In genomic region chr1:87684194-87684593, GRCh38 we compare ENCODE assay signal across 8 cellular contexts.
A peak's percentile ranks its signal among the peaks of the same experiment; 100 is the strongest.
DNase-seq lines count a peak whose midpoint lies in the region; ATAC-seq, FAIRE-seq and TF ChIP-seq lines count a peak whose summit lies in the region.

No MANE protein-coding gene starts in this region.

- POLR2A ChIA-PET in HepG2 (lab: Yijun Ruan, JAX), result no interaction called here
- POLR2A ChIA-PET in PC-3 (lab: Charles Lee; ENCODE audit: unreplicated experiment), result no interaction called here

- H3K36me3 ChIP-seq in body of pancreas (replicated peaks in 1 of 2; ENCODE audit: insufficient read depth in 1 of 2, low read depth in 2 of 2) (no peaks in the 10 kb centered on the region), HepG2 (replicated peaks in 1 of 2; ENCODE audit: control insufficient read depth in 1 of 2, insufficient read depth in 2 of 2, low read length in 2 of 2) (no peaks in the 10 kb centered on the region), thyroid gland (no peaks in the 10 kb centered on the region), PC-3 (ENCODE audit: low read depth, low read length) (no peaks in the 10 kb centered on the region)

- no peaks in the 10 kb centered on the region for H3F3A ChIP-seq in PC-3 (ENCODE audit: low read length, unreplicated experiment)

- TF ChIP-seq CTCF in 22Rv1 (IDR thresholded peaks at IDR 0.05) (no peak), body of pancreas (IDR thresholded peaks at IDR 0.05) (no peak), HepG2 (CRISPR knock-in tag; IDR thresholded peaks at IDR 0.05) (no peak), thyroid gland (IDR thresholded peaks at IDR 0.05) (no peak), PC-3 (conservative IDR thresholded peaks at IDR 0.05; ENCODE audit: low read depth, low read length) (no peak)

- in situ Hi-C loops in HepG2 (cut with HindIII; ENCODE audit: extremely low pct_ligation_motif_present, low pct_unique_long_range_greater_than_20kb), result no loop called here

- intact Hi-C loops in body of pancreas (cut with DNase I), result no loop called here
- intact Hi-C loops in HepG2 (cut with micrococcal nuclease; ENCODE audit: unreplicated experiment), result loop anchor here (5.0 kb wide), 1 partner anchor 268 kb away; no protein-coding TSS in a partner anchor
- intact Hi-C loops in thyroid gland (cut with DNase I), result no loop called here
- intact Hi-C loops in PC-3 (cut with micrococcal nuclease), result no loop called here

- peak overlapping the region; percentile 77 for H3K27ac ChIP-seq in 22Rv1
- H3K27ac ChIP-seq in body of pancreas, result peak overlapping the region in 3 of 4 donors; percentile 3 to 28 (median 18)
- no peak overlapping the region for H3K27ac ChIP-seq in HepG2 (ENCODE audit: extremely low read length, insufficient read depth, low read length)
- H3K27ac ChIP-seq in thyroid gland, result peak overlapping the region in 2 of 3 donors; percentile 24 to 53
- no peak overlapping the region for H3K27ac ChIP-seq in PC-3 (ENCODE audit: low read length)

- H2AFZ ChIP-seq in HepG2 (ENCODE audit: low read length) (peak overlapping the region; percentile 25), PC-3 (ENCODE audit: low read length) (no peak overlapping the region)

- H3K4me2 ChIP-seq in HepG2 (ENCODE audit: low read depth, low read length) (peak overlapping the region; percentile 68), PC-3 (ENCODE audit: low read length) (no peak overlapping the region)

- CTCF ChIA-PET in HepG2 (lab: Yijun Ruan, JAX; ENCODE audit: low intra/inter-chr PET ratio, low total read pairs) (no interaction called here), PC-3 (lab: Charles Lee) (no interaction called here)

- no peak for TF ChIP-seq RAD21 in HepG2 (CRISPR knock-in tag; IDR thresholded peaks at IDR 0.05)

- H3K27me3 ChIP-seq in body of pancreas (no peaks in the 10 kb centered on the region), HepG2 (ENCODE audit: control insufficient read depth in 1 of 2, insufficient read depth in 2 of 2, low read length in 2 of 2) (no peaks in the 10 kb centered on the region; a peak in 1 of 5 replicates), thyroid gland (no peaks in the 10 kb centered on the region), PC-3 (ENCODE audit: low read length) (no peaks in the 10 kb centered on the region)

- H3K4me1 ChIP-seq in body of pancreas, result no peaks in the 10 kb centered on the region
- peaks cover 7% of the 10 kb centered on the region for H3K4me1 ChIP-seq in HepG2 (ENCODE audit: insufficient read depth, low read length)
- H3K4me1 ChIP-seq in thyroid gland, result no peaks in the 10 kb centered on the region
- H3K4me1 ChIP-seq in PC-3 (ENCODE audit: insufficient read depth, low read length), result peaks cover 8% of the 10 kb centered on the region; the same call in 1 of the 2 replicates

- FAIRE-seq in HepG2 (lab: Jason Lieb, UNC) (no peak), frontal cortex (lab: Jason Lieb, UNC) (no peak)

- ATAC-seq in HG03571 (IDR thresholded peaks at IDR 0.05; ENCODE audit: unreplicated experiment) (peak; percentile 57), body of pancreas (peak; percentile 53), HepG2 (peak; percentile 75), PC-3 (no peak)

- H4K20me1 ChIP-seq in HepG2 (ENCODE audit: insufficient read depth, low read length) (no peaks in the 10 kb centered on the region), PC-3 (ENCODE audit: low read length) (no peaks in the 10 kb centered on the region)

- H3K4me3 ChIP-seq in body of pancreas, result no peak overlapping the region
- peak overlapping the region; percentile 48 to 65 (median 56); a peak in 5 of 6 replicates for H3K4me3 ChIP-seq in HepG2 (replicated peaks in 1 of 3; ENCODE audit: insufficient read depth in 1 of 3, low read depth in 2 of 3, low read length in 3 of 3)
- H3K4me3 ChIP-seq in thyroid gland (replicated peaks in 1 of 3), result peak overlapping the region; percentile 24 to 57 (median 38)
- no peak overlapping the region for H3K4me3 ChIP-seq in PC-3 (ENCODE audit: low read length)

- DNase-seq in body of pancreas (peak in 1 of 4 donors; percentile 7), HepG2 (ENCODE audit: low spot score) (no peak), thyroid gland (peak; percentile 16 to 31), frontal cortex (ENCODE audit: low spot score in 2 of 2) (no peak), PC-3 (no peak), NCI-H82 treated with DMSO at 0.1 percent for 48 hours (lab: John Stamatoyannopoulos, UW; ENCODE audit: unreplicated experiment) (no peak)

- TF ChIP-seq EP300 in HepG2 (IDR thresholded peaks at IDR 0.05; ENCODE audit: low read depth in 2 of 2, low read length in 2 of 2) (no peak), HepG2 (CRISPR knock-in tag; IDR thresholded peaks at IDR 0.05; ENCODE audit: borderline replicate concordance) (no peak)

- H3K79me2 ChIP-seq in HepG2 (ENCODE audit: insufficient read depth, low read length) (no peaks in the 10 kb centered on the region), PC-3 (ENCODE audit: low read length) (no peaks in the 10 kb centered on the region)

- BruUV-seq in HepG2 (replicated peaks; lab: Mats Ljungman, UMichigan), result no TSS peak
- BruUV-seq in PC-3 (replicated peaks; lab: Mats Ljungman, UMichigan), result no TSS peak

- no peaks in the 10 kb centered on the region for H3K9me3 ChIP-seq in body of pancreas
- no peaks in the 10 kb centered on the region for H3K9me3 ChIP-seq in HepG2 (ENCODE audit: low read length)
- no peaks in the 10 kb centered on the region for H3K9me3 ChIP-seq in thyroid gland
- no peaks in the 10 kb centered on the region for H3K9me3 ChIP-seq in PC-3 (ENCODE audit: low read length)

- H3K9ac ChIP-seq in HepG2 (ENCODE audit: insufficient read depth, low read depth, low read length), result peak overlapping the region; percentile 57
- H3K9ac ChIP-seq in PC-3 (ENCODE audit: low read length), result no peak overlapping the region

- no peaks in the 10 kb centered on the region for H3K9me2 ChIP-seq in PC-3 (replicated peaks; ENCODE audit: low read length)

- no peak for TF ChIP-seq POLR2A in body of pancreas (IDR thresholded peaks at IDR 0.05)
- TF ChIP-seq POLR2A in HepG2 (IDR thresholded peaks at IDR 0.05; ENCODE audit: insufficient read depth in 1 of 2, low read depth in 2 of 2, low read length in 2 of 2), result no peak
- no peak for TF ChIP-seq POLR2A in thyroid gland (IDR thresholded peaks at IDR 0.05)

- WGBS in body of pancreas, 2 donors, result 64 to 70% methylated on average over 14 of the region's 14 CpGs
- WGBS in HepG2 (ENCODE audit: low lambda C conversion rate), result 40% methylated on average over 14 of the region's 14 CpGs
- 11 to 21% methylated on average over 14 of the region's 14 CpGs for WGBS in thyroid gland, 2 donors

TF ChIP-seq in HepG2, 621 proteins besides CTCF, POLR2A, EP300 and RAD21:
- peak; percentile 82 for TF ChIP-seq ZNF263 (CRISPR knock-in tag; IDR thresholded peaks at IDR 0.05)
- peak; percentile 47; the same call in 1 of the 2 replicates for TF ChIP-seq IRF2 (CRISPR knock-in tag; IDR thresholded peaks at IDR 0.05)
- no peak for TF ChIP-seq ZKSCAN5 (CRISPR knock-in tag; IDR thresholded peaks at IDR 0.05)
- TF ChIP-seq IRF1 (CRISPR knock-in tag; IDR thresholded peaks at IDR 0.05; ENCODE audit: low read depth), result 0 out of 2 replicates have a peak, but pooled peaks have one; percentile 84
- no peak for TF ChIP-seq RFXANK (CRISPR knock-in tag; IDR thresholded peaks at IDR 0.05)

Comparison
In these comparisons a context has a peak if more than half of its experiments do, and no peak if none do; other contexts are left out.
1. H3K27ac ChIP-seq: peak in 22Rv1 (single experiment), body of pancreas (3 of 4) and thyroid gland (2 of 3); none in HepG2 (single experiment) and PC-3 (single experiment).
2. DNase-seq: peak in thyroid gland (2 of 2); none in HepG2 (single experiment), frontal cortex (0 of 2), PC-3 (single experiment) and NCI-H82 treated with DMSO at 0.1 percent for 48 hours (single experiment).
3. H3K4me3 ChIP-seq: peak in HepG2 (3 of 3) and thyroid gland (3 of 3); none in body of pancreas (0 of 2) and PC-3 (single experiment).